ENCODE assay signal across 8 cellular contexts in genomic region chr10:73940634-73941221, GRCh38. TPM values are rescaled to one million over a fixed set of nuclear protein-coding genes. Genes with fewer than 3 reads are reported as not detected.
DNase-seq lines count a peak whose midpoint lies in the region; ATAC-seq and TF ChIP-seq lines count a peak whose summit lies in the region.

No MANE protein-coding gene starts in this region.

- peaks cover 2% of the 10 kb centered on the region for H3K4me1 ChIP-seq in endodermal cell (ENCODE audit: control insufficient read depth, insufficient read depth, low read length)
- no peaks in the 10 kb centered on the region for H3K4me1 ChIP-seq in mucosa of descending colon (ENCODE audit: low read depth)

- H3K9me3 ChIP-seq in endodermal cell (ENCODE audit: control insufficient read depth, low read length) (no peaks in the 10 kb centered on the region), mucosa of descending colon (no peaks in the 10 kb centered on the region)

- H3K27me3 ChIP-seq in GM06990 (replicated peaks; ENCODE audit: control insufficient read depth, insufficient read depth, low read length) (no peaks in the 10 kb centered on the region), endodermal cell (ENCODE audit: control insufficient read depth, insufficient read depth, low read length, poor library complexity, severe bottlenecking) (no peaks in the 10 kb centered on the region)

- no peaks in the 10 kb centered on the region for H3K36me3 Mint-ChIP-seq in activated CD8-positive, alpha-beta memory T cell treated with anti-CD3 and anti-CD28 coated beads, Interleukin-2, amount 10 ng/mL, durations not matched to agents 7 days and 5 days
- no peaks in the 10 kb centered on the region for H3K36me3 Mint-ChIP-seq in endodermal cell (ENCODE audit: low read depth)

- H3K4me1 Mint-ChIP-seq in activated CD8-positive, alpha-beta memory T cell treated with anti-CD3 and anti-CD28 coated beads, Interleukin-2, amount 10 ng/mL, durations not matched to agents 7 days and 5 days: peaks cover 12% of the 10 kb centered on the region
- peaks cover 4% of the 10 kb centered on the region for H3K4me1 Mint-ChIP-seq in endodermal cell

- ATAC-seq in HG02610 (IDR thresholded peaks at IDR 0.05; ENCODE audit: unreplicated experiment) (peak; percentile 91), mucosa of descending colon (peak; percentile 98), GM18858 (IDR thresholded peaks at IDR 0.05; ENCODE audit: unreplicated experiment) (no peak)
- peak; percentile 100 for ATAC-seq in activated CD8-positive, alpha-beta memory T cell treated with anti-CD3 and anti-CD28 coated beads, Interleukin-2, amount 10 ng/mL, durations not matched to agents 7 days and 5 days

- H3K4me3 Mint-ChIP-seq in activated CD8-positive, alpha-beta memory T cell treated with anti-CD3 and anti-CD28 coated beads, Interleukin-2, amount 10 ng/mL, durations not matched to agents 7 days and 5 days: no peak overlapping the region
- H3K4me3 Mint-ChIP-seq in endodermal cell: no peak overlapping the region

- no peak overlapping the region for H3K27ac ChIP-seq in endodermal cell (ENCODE audit: low read depth, low read length)

- no peak overlapping the region for H3K9ac ChIP-seq in endodermal cell (ENCODE audit: extremely low read depth, low read length, poor library complexity, severe bottlenecking)

- peaks cover 11% of the 10 kb centered on the region for H3K27me3 Mint-ChIP-seq in activated CD8-positive, alpha-beta memory T cell treated with anti-CD3 and anti-CD28 coated beads, Interleukin-2, amount 10 ng/mL, durations not matched to agents 7 days and 5 days
- peaks cover 14% of the 10 kb centered on the region for H3K27me3 Mint-ChIP-seq in endodermal cell (ENCODE audit: insufficient read depth)

- H3K4me3 ChIP-seq in GM06990 (replicated peaks; ENCODE audit: low read depth, low read length) (no peak overlapping the region), endodermal cell (ENCODE audit: low read length) (no peak overlapping the region), mucosa of descending colon (no peak overlapping the region)

- 13 to 15% methylated on average over 14 to 28 of the region's 28 CpGs for WGBS in endodermal cell (ENCODE audit: insufficient coverage in 1 of 2, insufficient read length in 1 of 2), 2 experiments

- intact Hi-C loops in mucosa of descending colon (cut with DNase I, micrococcal nuclease): loop anchor here (5.0 kb wide), 2 partner anchors 48 to 53 kb away; no protein-coding TSS in a partner anchor

- DNase-seq in GM06990 (ENCODE audit: extremely low read depth, insufficient read length) (peak; percentile 82), NCI-H82 treated with DMSO at 0.1 percent for 48 hours (lab: John Stamatoyannopoulos, UW; ENCODE audit: unreplicated experiment) (peak; percentile 0), endodermal cell (peak; percentile 95), mucosa of descending colon (peak; percentile 89 to 92 (median 91))
- DNase-seq in activated CD8-positive, alpha-beta memory T cell treated with anti-CD3 and anti-CD28 coated beads, Interleukin-2, amount 10 ng/mL, durations not matched to agents 7 days and 5 days: peak; percentile 88
- DNase-seq in stimulated activated CD8-positive, alpha-beta memory T cell treated with anti-CD3 and anti-CD28 coated beads, Interleukin-15, amount 100 ng/mL, for 48 hours (ENCODE audit: low read depth in 2 of 2): peak; percentile 65 to 70

- no peaks in the 10 kb centered on the region for H3K9me3 Mint-ChIP-seq in activated CD8-positive, alpha-beta memory T cell treated with anti-CD3 and anti-CD28 coated beads, Interleukin-2, amount 10 ng/mL, durations not matched to agents 7 days and 5 days (ENCODE audit: low read depth)
- peaks cover 20% of the 10 kb centered on the region for H3K9me3 Mint-ChIP-seq in endodermal cell

- H3K27ac Mint-ChIP-seq in activated CD8-positive, alpha-beta memory T cell treated with anti-CD3 and anti-CD28 coated beads, Interleukin-2, amount 10 ng/mL, durations not matched to agents 7 days and 5 days: peak overlapping the region; percentile 80
- H3K27ac Mint-ChIP-seq in endodermal cell: peak overlapping the region; percentile 74

- H3K36me3 ChIP-seq in GM06990 (ENCODE audit: control insufficient read depth, insufficient read depth, low read length): no peaks in the 10 kb centered on the region
- no peaks in the 10 kb centered on the region for H3K36me3 ChIP-seq in endodermal cell (ENCODE audit: control insufficient read depth, insufficient read depth, low read length)
- H3K36me3 ChIP-seq in mucosa of descending colon (ENCODE audit: low read depth): no peaks in the 10 kb centered on the region

- CTCF ChIA-PET in activated CD8-positive, alpha-beta memory T cell treated with anti-CD3 and anti-CD28 coated beads, Interleukin-2, amount 10 ng/mL, durations not matched to agents 7 days and 5 days (lab: Charles Lee): interaction anchor here (0.7 to 17.6 kb wide), 53 partner anchors 9 to 294 kb away, joined by 3 to 642 read pairs (median 7); partner anchors contain the start of genes PLAU and VCL

- TF ChIP-seq CTCF in GM06990 (IDR thresholded peaks at IDR 0.05; ENCODE audit: insufficient read depth, low read length, poor library complexity, severe bottlenecking) (peak; percentile 99), endodermal cell (conservative IDR thresholded peaks at IDR 0.05) (peak; percentile 96), mucosa of descending colon (IDR thresholded peaks at IDR 0.05) (peak; percentile 83)

RNA-seq across cellular contexts. Expression of gene PLAU, which starts 29.8 kb away (rescaled TPM):
- total RNA-seq in activated CD8-positive, alpha-beta memory T cell treated with anti-CD3 and anti-CD28 coated beads, Interleukin-2, amount 10 ng/mL, durations not matched to agents 7 days and 5 days: 1 to 10 TPM; 2.2 to 4.8 TPM
- 1 to 10 TPM; 2.7 to 3.3 TPM for total RNA-seq in endodermal cell
- 10.5 TPM for polyA plus RNA-seq in endodermal cell (2013, experiment 1 of 2)
- 14.2 TPM for polyA plus RNA-seq in endodermal cell (2013, experiment 2 of 2)
- total RNA-seq in mucosa of descending colon: 10 to 100 TPM in 1 of 3 donors, 1 to 10 TPM in 2; 4.6 to 10.3 (median 5.8) TPM

RNA-seq across cellular contexts. Expression of gene VCL, which starts 57.2 kb away (rescaled TPM):
- 10 to 100 TPM; 19.8 to 28.4 TPM for total RNA-seq in activated CD8-positive, alpha-beta memory T cell treated with anti-CD3 and anti-CD28 coated beads, Interleukin-2, amount 10 ng/mL, durations not matched to agents 7 days and 5 days
- 100 to 1,000 TPM; 109 to 214 TPM for total RNA-seq in endodermal cell
- 102 TPM for polyA plus RNA-seq in endodermal cell (2013, experiment 1 of 2)
- polyA plus RNA-seq in endodermal cell (2013, experiment 2 of 2): 96.2 TPM
- 100 to 1,000 TPM; 114 to 292 (median 117) TPM for total RNA-seq in mucosa of descending colon

Comparison
In these comparisons a context has a peak if more than half of its experiments do, and no peak if none do; other contexts are left out.
1. DNase-seq: peak in every context shown above with its lines; median percentile 95 in endodermal cell; 91 in mucosa of descending colon; 88 in activated CD8-positive, alpha-beta memory T cell treated with anti-CD3 and anti-CD28 coated beads, Interleukin-2, amount 10 ng/mL, durations not matched to agents 7 days and 5 days; 82 in GM06990; 68 in stimulated activated CD8-positive, alpha-beta memory T cell treated with anti-CD3 and anti-CD28 coated beads, Interleukin-15, amount 100 ng/mL, for 48 hours; 0 in NCI-H82 treated with DMSO at 0.1 percent for 48 hours.